ENCODE assay signal across 8 cellular contexts in the genomic region with DNA sequence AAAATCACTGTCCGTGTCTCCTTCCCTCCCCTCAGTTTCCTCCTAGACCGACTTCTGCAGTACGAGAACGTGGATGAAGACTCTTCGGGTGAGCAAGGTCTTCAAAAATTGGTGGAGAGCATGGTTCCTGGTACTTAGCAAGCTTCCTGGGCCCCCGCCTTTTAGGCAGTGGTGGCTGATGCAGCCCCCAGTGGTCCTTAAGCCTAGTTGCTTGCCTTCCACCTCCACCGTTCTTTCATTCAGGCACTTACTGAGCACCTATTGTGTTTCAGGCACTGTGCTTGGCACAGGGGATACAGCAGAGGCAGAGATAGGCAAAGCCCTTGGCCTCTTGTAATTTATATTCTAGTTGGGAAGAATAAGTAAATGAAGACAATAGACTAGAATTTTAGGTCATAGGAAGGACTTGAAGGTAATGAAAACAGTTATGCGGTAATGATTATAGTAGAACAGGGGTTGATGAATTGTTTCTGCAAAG. TPM values are rescaled to one million over a fixed set of nuclear protein-coding genes. Genes with fewer than 3 reads are reported as not detected.
DNase-seq lines count a peak whose midpoint lies in the region; ATAC-seq and TF ChIP-seq lines count a peak whose summit lies in the region.

No MANE protein-coding gene starts in this region.

- in situ Hi-C loops in GM13976 (cut with MboI; ENCODE audit: low sequenced_read_pairs, unreplicated experiment), result no loop called here

- H3F3A ChIP-seq in PC-3 (ENCODE audit: low read length, unreplicated experiment), result no peaks in the 10 kb centered on the region

- TF ChIP-seq CTCF in PC-3 (conservative IDR thresholded peaks at IDR 0.05; ENCODE audit: low read depth, low read length), result no peak
- TF ChIP-seq CTCF in epithelial cell of proximal tubule (conservative IDR thresholded peaks at IDR 0.05; ENCODE audit: low read depth, low read length), result no peak
- no peak for TF ChIP-seq CTCF in parathyroid adenoma (IDR thresholded peaks at IDR 0.05)
- no peak for TF ChIP-seq CTCF in GM13976 (IDR thresholded peaks at IDR 0.05; ENCODE audit: borderline replicate concordance, control extremely low read depth, extremely low read depth, insufficient read depth, missing control alignments)

- H3K27me3 ChIP-seq in PC-3 (ENCODE audit: low read length) (no peaks in the 10 kb centered on the region), parathyroid adenoma (ENCODE audit: control insufficient read depth, insufficient read depth, low read length) (no peaks in the 10 kb centered on the region)

- DNase-seq in PC-3, result no peak
- no peak for DNase-seq in epithelial cell of proximal tubule (ENCODE audit: low read depth)
- no peak for DNase-seq in islet precursor cell
- no peak for DNase-seq in GM13976 (ENCODE audit: low spot score)
- no peak for DNase-seq in nucleus accumbens (lab: John Stamatoyannopoulos, UW)

- BruUV-seq in PC-3 (replicated peaks; lab: Mats Ljungman, UMichigan), result no TSS peak

- peak overlapping the region; percentile 81 for H3K4me3 ChIP-seq in GM08714 (ENCODE audit: low read length)
- H3K4me3 ChIP-seq in PC-3 (ENCODE audit: low read length), result peak overlapping the region; percentile 91
- H3K4me3 ChIP-seq in epithelial cell of proximal tubule (ENCODE audit: low read depth, low read length), result peak overlapping the region; percentile 97
- H3K4me3 ChIP-seq in parathyroid adenoma (ENCODE audit: low read depth, low read length), result peak overlapping the region; percentile 90

- no peaks in the 10 kb centered on the region for H4K20me1 ChIP-seq in PC-3 (ENCODE audit: low read length)

- H2AFZ ChIP-seq in PC-3 (ENCODE audit: low read length) (peak overlapping the region; percentile 100), parathyroid adenoma (peak overlapping the region; percentile 99)

- peak overlapping the region; percentile 100 for H3K9ac ChIP-seq in PC-3 (ENCODE audit: low read length)
- peak overlapping the region; percentile 4 for H3K9ac ChIP-seq in parathyroid adenoma

- H3K79me2 ChIP-seq in PC-3 (ENCODE audit: low read length), result peaks cover 12% of the 10 kb centered on the region
- peaks cover 5% of the 10 kb centered on the region for H3K79me2 ChIP-seq in parathyroid adenoma

- H3K4me2 ChIP-seq in PC-3 (ENCODE audit: low read length), result peak overlapping the region; percentile 100
- peak overlapping the region; percentile 71 for H3K4me2 ChIP-seq in parathyroid adenoma (ENCODE audit: low read length)

- intact Hi-C loops in PC-3 (cut with micrococcal nuclease), result loop anchor here (2.0 kb wide), 1 partner anchor 134 kb away; a partner anchor contains a TSS

- no peaks in the 10 kb centered on the region for H3K9me2 ChIP-seq in PC-3 (replicated peaks; ENCODE audit: low read length)

- peaks cover 8% of the 10 kb centered on the region; the same call in 1 of the 2 replicates for H3K36me3 ChIP-seq in PC-3 (ENCODE audit: low read depth, low read length)
- no peaks in the 10 kb centered on the region for H3K36me3 ChIP-seq in parathyroid adenoma (ENCODE audit: control insufficient read depth, insufficient read depth, low read length)

- POLR2A ChIA-PET in PC-3 (lab: Charles Lee; ENCODE audit: unreplicated experiment), result no interaction called here

- CTCF ChIA-PET in PC-3 (lab: Charles Lee), result interaction anchor here (0.5 kb wide), 1 partner anchor 8 kb away, joined by 4 read pairs; no protein-coding TSS in a partner anchor

- no peak overlapping the region for H3K27ac ChIP-seq in PC-3 (ENCODE audit: low read length)
- no peak overlapping the region for H3K27ac ChIP-seq in parathyroid adenoma

- H3K9me3 ChIP-seq in PC-3 (ENCODE audit: low read length), result no peaks in the 10 kb centered on the region
- no peaks in the 10 kb centered on the region for H3K9me3 ChIP-seq in parathyroid adenoma (ENCODE audit: control insufficient read depth, low read length)

- H3K4me1 ChIP-seq in PC-3 (ENCODE audit: insufficient read depth, low read length) (peaks cover 24% of the 10 kb centered on the region), parathyroid adenoma (peaks cover 10% of the 10 kb centered on the region)

- no peak for ATAC-seq in PC-3
- no peak for ATAC-seq in GM18868 (IDR thresholded peaks at IDR 0.05; ENCODE audit: unreplicated experiment)

RNA-seq across cellular contexts. Expression of a gene that starts 0.8 kb away (rescaled TPM):
- total RNA-seq in PC-3 (2014; rRNA removed), result 60.6 and 70.3 TPM in 2 replicates
- total RNA-seq in epithelial cell of proximal tubule, result 86.9 and 108 TPM in 2 replicates

RNA-seq across cellular contexts. Expression of a gene that starts 1.4 kb away (rescaled TPM):
- total RNA-seq in PC-3 (2014; rRNA removed) (18.4 and 26.8 TPM in 2 replicates), epithelial cell of proximal tubule (9.5 and 14.0 TPM in 2 replicates)

RNA-seq across cellular contexts. Expression of a gene that starts 14.0 kb away (rescaled TPM):
- total RNA-seq in PC-3 (2014; rRNA removed) (4.6 and 5.2 TPM in 2 replicates), epithelial cell of proximal tubule (0.17 and 0.22 TPM in 2 replicates)

RNA-seq across cellular contexts. Expression of a gene that starts 23.1 kb away (rescaled TPM):
- total RNA-seq in PC-3 (2014; rRNA removed), result 34.1 and 47.4 TPM in 2 replicates
- total RNA-seq in epithelial cell of proximal tubule, result 31.6 and 31.9 TPM in 2 replicates

RNA-seq across cellular contexts. Expression of a gene that starts 26.2 kb away (rescaled TPM):
- total RNA-seq in PC-3 (2014; rRNA removed), result not detected in 2 replicates
- total RNA-seq in epithelial cell of proximal tubule, result not detected in 2 replicates
